Comparison of ENCODE assay signal across 8 cellular contexts in genomic region chr11:47551086-47551485, GRCh38. TPM values are rescaled to one million over a fixed set of nuclear protein-coding genes. Genes with fewer than 3 reads are reported as not detected.
DNase-seq lines count a peak whose midpoint lies in the region; ATAC-seq and TF ChIP-seq lines count a peak whose summit lies in the region.

No MANE protein-coding gene starts in this region.

- H4K20me1 ChIP-seq in DOHH2 (ENCODE audit: control insufficient read depth, insufficient read depth, low read depth, low read length), result peaks cover 24% of the 10 kb centered on the region

- peak; percentile 20 for DNase-seq in HPDE6-E6E7 (ENCODE audit: extremely low spot score)
- no peak for DNase-seq in activated CD8-positive, alpha-beta T cell treated with anti-CD3 and anti-CD28 coated beads, Interleukin-2, amount 10 ng/mL, durations not matched to agents 7 days and 5 days
- peak; percentile 27 for DNase-seq in iPS-NIHi11 (ENCODE audit: low spot score)
- no peak for DNase-seq in type B pancreatic cell (ENCODE audit: extremely low spot score, unreplicated experiment)
- DNase-seq in NCI-H524 treated with DMSO at 0.1 percent for 48 hours (lab: John Stamatoyannopoulos, UW), result no peak
- no peak for DNase-seq in activated gamma-delta T cell (lab: John Stamatoyannopoulos, UW)

- H3K4me1 ChIP-seq in DOHH2 (ENCODE audit: control insufficient read depth, low read length), result peaks cover 26% of the 10 kb centered on the region

- peak overlapping the region; percentile 95 for H3K4me3 Mint-ChIP-seq in activated CD8-positive, alpha-beta T cell treated with anti-CD3 and anti-CD28 coated beads, Interleukin-2, amount 10 ng/mL, durations not matched to agents 7 days and 5 days
- H3K4me3 Mint-ChIP-seq in type B pancreatic cell, result peak overlapping the region; percentile 98

- POLR2A ChIA-PET in activated CD8-positive, alpha-beta T cell treated with anti-CD3 and anti-CD28 coated beads, Interleukin-2, amount 10 ng/mL, durations not matched to agents 7 days and 5 days (lab: Charles Lee), result interaction anchor here (0.7 to 3.8 kb wide), 3 partner anchors 14 to 193 kb away, joined by 3 to 33 read pairs (median 8); partner anchors contain the start of gene PTPMT1

- peaks cover 10% of the 10 kb centered on the region; the same call in 1 of the 2 replicates for H3F3A ChIP-seq in DOHH2 (ENCODE audit: control insufficient read depth, insufficient read depth)

- 0 out of 2 replicates have a peak overlapping the region, but pooled peaks have one; percentile 18 for H3K27ac ChIP-seq in DOHH2 (ENCODE audit: low read depth, low read length)

- no peaks in the 10 kb centered on the region for H3K9me2 ChIP-seq in DOHH2 (replicated peaks; ENCODE audit: control insufficient read depth, low read length)

- H3K9me3 Mint-ChIP-seq in activated CD8-positive, alpha-beta T cell treated with anti-CD3 and anti-CD28 coated beads, Interleukin-2, amount 10 ng/mL, durations not matched to agents 7 days and 5 days (ENCODE audit: insufficient read depth), result no peaks in the 10 kb centered on the region
- H3K9me3 Mint-ChIP-seq in type B pancreatic cell, result no peaks in the 10 kb centered on the region

- peak overlapping the region; percentile 63 for H3K27ac Mint-ChIP-seq in activated CD8-positive, alpha-beta T cell treated with anti-CD3 and anti-CD28 coated beads, Interleukin-2, amount 10 ng/mL, durations not matched to agents 7 days and 5 days
- H3K27ac Mint-ChIP-seq in type B pancreatic cell, result peak overlapping the region; percentile 98

- no peaks in the 10 kb centered on the region for H3K9me3 ChIP-seq in DOHH2 (ENCODE audit: control insufficient read depth, insufficient read depth, low read length)

- no peaks in the 10 kb centered on the region for H3K27me3 Mint-ChIP-seq in activated CD8-positive, alpha-beta T cell treated with anti-CD3 and anti-CD28 coated beads, Interleukin-2, amount 10 ng/mL, durations not matched to agents 7 days and 5 days (ENCODE audit: low read depth)
- no peaks in the 10 kb centered on the region for H3K27me3 Mint-ChIP-seq in type B pancreatic cell

- H3K4me2 ChIP-seq in DOHH2 (ENCODE audit: low read length), result peak overlapping the region; percentile 100

- H3K79me2 ChIP-seq in DOHH2 (ENCODE audit: control insufficient read depth, low read length), result peaks cover 73% of the 10 kb centered on the region

- H3K36me3 Mint-ChIP-seq in activated CD8-positive, alpha-beta T cell treated with anti-CD3 and anti-CD28 coated beads, Interleukin-2, amount 10 ng/mL, durations not matched to agents 7 days and 5 days (ENCODE audit: low read depth), result peaks cover 40% of the 10 kb centered on the region
- H3K36me3 Mint-ChIP-seq in type B pancreatic cell, result peaks cover 12% of the 10 kb centered on the region

- peak overlapping the region; percentile 94 for H3K4me3 ChIP-seq in DOHH2 (ENCODE audit: low read length)

- H3K36me3 ChIP-seq in DOHH2 (ENCODE audit: control insufficient read depth, low read length), result peaks cover 57% of the 10 kb centered on the region

- CTCF ChIA-PET in activated CD8-positive, alpha-beta T cell treated with anti-CD3 and anti-CD28 coated beads, Interleukin-2, amount 10 ng/mL, durations not matched to agents 7 days and 5 days (lab: Charles Lee), result interaction anchor here (1.2 to 3.5 kb wide), 8 partner anchors 9 to 65 kb away, joined by 3 to 49 read pairs (median 6); partner anchors contain the start of genes KBTBD4, NDUFS3 and PTPMT1

- H3K4me1 Mint-ChIP-seq in activated CD8-positive, alpha-beta T cell treated with anti-CD3 and anti-CD28 coated beads, Interleukin-2, amount 10 ng/mL, durations not matched to agents 7 days and 5 days (ENCODE audit: low read depth), result peaks cover 42% of the 10 kb centered on the region
- peaks cover 21% of the 10 kb centered on the region for H3K4me1 Mint-ChIP-seq in type B pancreatic cell (ENCODE audit: unreplicated experiment)

- no peaks in the 10 kb centered on the region for H3K27me3 ChIP-seq in DOHH2 (ENCODE audit: control insufficient read depth, low read length)

- TF ChIP-seq CTCF in DOHH2 (IDR thresholded peaks at IDR 0.05; ENCODE audit: low read depth, low read length, poor library complexity, severe bottlenecking) (peak; percentile 59), type B pancreatic cell (conservative IDR thresholded peaks at IDR 0.05) (peak; percentile 65)

- no peak for ATAC-seq in activated CD8-positive, alpha-beta T cell treated with anti-CD3 and anti-CD28 coated beads, Interleukin-2, amount 10 ng/mL, durations not matched to agents 7 days and 5 days
- ATAC-seq in HG02763 (IDR thresholded peaks at IDR 0.05; ENCODE audit: unreplicated experiment), result no peak

RNA-seq across cellular contexts. Expression of gene CELF1, which starts 1.8 kb away (rescaled TPM):
- total RNA-seq in activated CD8-positive, alpha-beta T cell treated with anti-CD3 and anti-CD28 coated beads, Interleukin-2, amount 10 ng/mL, durations not matched to agents 7 days and 5 days, result 100 to 1,000 TPM; 104 to 111 TPM
- 97.8 and 125 TPM in 2 replicates for total RNA-seq in type B pancreatic cell (ENCODE audit: low replicate concordance)

RNA-seq across cellular contexts. Expression of gene PTPMT1, which starts 14.3 kb away (rescaled TPM):
- 10 to 100 TPM; 44.5 to 44.7 TPM for total RNA-seq in activated CD8-positive, alpha-beta T cell treated with anti-CD3 and anti-CD28 coated beads, Interleukin-2, amount 10 ng/mL, durations not matched to agents 7 days and 5 days
- total RNA-seq in type B pancreatic cell (ENCODE audit: low replicate concordance), result 43.6 and 58.4 TPM in 2 replicates

RNA-seq across cellular contexts. Expression of gene KBTBD4, which starts 27.7 kb away (rescaled TPM):
- total RNA-seq in activated CD8-positive, alpha-beta T cell treated with anti-CD3 and anti-CD28 coated beads, Interleukin-2, amount 10 ng/mL, durations not matched to agents 7 days and 5 days, result 10 to 100 TPM; 17.7 to 20.7 TPM
- 14.5 and 18.0 TPM in 2 replicates for total RNA-seq in type B pancreatic cell (ENCODE audit: low replicate concordance)

RNA-seq across cellular contexts. Expression of gene NDUFS3, which starts 27.8 kb away (rescaled TPM):
- total RNA-seq in activated CD8-positive, alpha-beta T cell treated with anti-CD3 and anti-CD28 coated beads, Interleukin-2, amount 10 ng/mL, durations not matched to agents 7 days and 5 days, result 100 to 1,000 TPM; 114 to 121 TPM
- 150 and 161 TPM in 2 replicates for total RNA-seq in type B pancreatic cell (ENCODE audit: low replicate concordance)

RNA-seq across cellular contexts. Expression of gene FAM180B, which starts 35.4 kb away (rescaled TPM):
- not detected for total RNA-seq in activated CD8-positive, alpha-beta T cell treated with anti-CD3 and anti-CD28 coated beads, Interleukin-2, amount 10 ng/mL, durations not matched to agents 7 days and 5 days
- total RNA-seq in type B pancreatic cell (ENCODE audit: low replicate concordance), result 0.43 TPM in 1 of 2 replicates, not detected in the other

Comparison
In these comparisons a context has a peak if more than half of its experiments do, and no peak if none do; other contexts are left out.
1. DNase-seq: peak in HPDE6-E6E7 (single experiment) and iPS-NIHi11 (single experiment); none in activated CD8-positive, alpha-beta T cell treated with anti-CD3 and anti-CD28 coated beads, Interleukin-2, amount 10 ng/mL, durations not matched to agents 7 days and 5 days (single experiment), type B pancreatic cell (single experiment), NCI-H524 treated with DMSO at 0.1 percent for 48 hours (single experiment) and activated gamma-delta T cell (single experiment).